In the genomic region with DNA sequence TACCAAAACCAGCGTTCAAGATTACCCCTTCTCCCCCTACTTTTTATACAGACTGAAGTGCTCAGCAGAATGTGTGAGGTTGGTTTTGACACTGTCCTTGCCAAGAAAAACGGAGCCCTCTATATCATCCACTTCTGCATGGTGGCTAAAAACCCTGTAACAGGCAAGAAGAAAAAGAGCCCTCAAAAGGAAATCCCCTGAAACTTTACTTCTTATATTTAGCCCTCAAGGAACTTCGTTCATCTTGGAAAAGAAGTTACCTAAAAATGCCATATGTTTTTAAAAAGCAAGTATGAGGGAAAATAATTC, we compare ENCODE assay signal across 16 cellular contexts.
A peak's percentile ranks its signal among the peaks of the same experiment; 100 is the strongest.
DNase-seq lines count a peak whose midpoint lies in the region; ATAC-seq, FAIRE-seq and TF ChIP-seq lines count a peak whose summit lies in the region.
"Had no signal": no experiment of that assay in that cellular context is flagged by ENCODE, and none has a peak within 500 bp of the region (broad histone marks: within the 10 kb centered on the region; RNA-seq: fewer than 3 reads in every experiment).

No MANE protein-coding gene starts in this region.

- no peak overlapping the region for H3K4me3 Mint-ChIP-seq in endothelial cell (ENCODE audit: unreplicated experiment)

- no peak for ATAC-seq in activated naive CD4-positive, alpha-beta T cell treated with anti-CD3 and anti-CD28 coated beads, Interleukin-2, amount 50 U/mL, for 72 hours
- no peak for ATAC-seq in K562

- POLR2A ChIA-PET in K562 (lab: Yijun Ruan, JAX), result no interaction called here

- H2AFZ ChIP-seq in K562 (ENCODE audit: low read depth, low read length), result no peak overlapping the region

- H3K4me3 ChIP-seq in K562 (no peak overlapping the region), muscle layer of colon (ENCODE audit: low read depth in 1 of 2, low read length in 2 of 2) (no peak overlapping the region), tibial artery (no peak overlapping the region)
- H3K4me3 ChIP-seq: adrenal gland, heart right ventricle, left ventricle myocardium inferior had no signal

- CTCF ChIA-PET in K562 (lab: Yijun Ruan, JAX; ENCODE audit: low intra/inter-chr PET ratio), result no interaction called here

- peaks cover 48% of the 10 kb centered on the region for H3K36me3 ChIP-seq in K562 (ENCODE audit: control insufficient read depth, insufficient read depth, low read length)
- H3K36me3 ChIP-seq in muscle layer of colon (ENCODE audit: insufficient read depth, low read length), result peaks cover 14% of the 10 kb centered on the region
- peaks cover 6 to 16% (median 13%) of the 10 kb centered on the region in 3 donors for H3K36me3 ChIP-seq in tibial artery
- H3K36me3 ChIP-seq: adrenal gland had no signal

- DNase-seq in activated naive CD4-positive, alpha-beta T cell treated with anti-CD3 and anti-CD28 coated beads, Interleukin-2, amount 50 U/mL, for 72 hours (ENCODE audit: low spot score in 2 of 2), result no peak
- DNase-seq in activated naive CD4-positive, alpha-beta T cell treated with Interleukin-2 at 50 U/mL for 16 hours, result no peak
- DNase-seq in K562 (ENCODE audit: extremely low read depth in 1 of 4, low spot score in 3 of 4) (no peak), tibial artery (no peak), AG08395 (ENCODE audit: low spot score) (no peak), endothelial cell (ENCODE audit: low spot score) (no peak), DMS53 treated with DMSO at 0.1 percent for 48 hours (lab: John Stamatoyannopoulos, UW; ENCODE audit: unreplicated experiment) (no peak)
- DNase-seq: adrenal gland; effector CD8-positive, alpha-beta T cell; heart right ventricle; left ventricle myocardium inferior; NCI-H2081; retina; T-helper 1 cell had no signal

- H3K36me3 Mint-ChIP-seq in activated naive CD4-positive, alpha-beta T cell treated with anti-CD3 and anti-CD28 coated beads, Interleukin-2, amount 50 U/mL, for 72 hours, result peaks cover 34% of the 10 kb centered on the region in 2 donors
- peaks cover 5% of the 10 kb centered on the region for H3K36me3 Mint-ChIP-seq in endothelial cell (ENCODE audit: low read depth, unreplicated experiment)

- H3K27me3 ChIP-seq in K562 (ENCODE audit: control insufficient read depth in 2 of 2, insufficient read depth in 2 of 2, low read length in 2 of 2) (no peaks in the 10 kb centered on the region), muscle layer of colon (ENCODE audit: control insufficient read depth in 1 of 2, insufficient read depth in 2 of 2, low read length in 2 of 2) (no peaks in the 10 kb centered on the region), tibial artery (no peaks in the 10 kb centered on the region)
- H3K27me3 ChIP-seq: adrenal gland, heart right ventricle had no signal

- TSS peak; percentile 8 for BruUV-seq in K562 (replicated peaks; lab: Mats Ljungman, UMichigan)

- H3K4me2 ChIP-seq in K562 (ENCODE audit: insufficient read depth, low read length), result no peak overlapping the region

- TF ChIP-seq RAD21 in K562 (CRISPR knock-in tag; conservative IDR thresholded peaks at IDR 0.05 in 1 of 2, IDR thresholded peaks at IDR 0.05 in 1 of 2), result no peak

- H3K4me1 ChIP-seq in K562 (replicated peaks in 1 of 2; ENCODE audit: control insufficient read depth in 2 of 2, insufficient read depth in 2 of 2, low read length in 2 of 2) (no peaks in the 10 kb centered on the region), muscle layer of colon (ENCODE audit: insufficient read depth, low read length) (peaks cover 80% of the 10 kb centered on the region), tibial artery (peaks cover 0 to 99% (median 43%) of the 10 kb centered on the region in 4 donors)
- H3K4me1 ChIP-seq: adrenal gland had no signal

- 63% methylated on average over 3 of the region's 3 CpGs for WGBS in K562 (ENCODE audit: insufficient coverage, low coverage, missing lambda C conversion rate)

- no peaks in the 10 kb centered on the region for H3K9me1 ChIP-seq in K562 (ENCODE audit: control insufficient read depth, insufficient read depth, low read length)

- no peak for TF ChIP-seq CTCF in K562 (IDR thresholded peaks at IDR 0.05 in 2 of 3, conservative IDR thresholded peaks at IDR 0.05 in 1 of 3; ENCODE audit: insufficient read depth in 2 of 3, low read depth in 1 of 3, low read length in 3 of 3)
- no peak for TF ChIP-seq CTCF in tibial artery (IDR thresholded peaks at IDR 0.05)
- TF ChIP-seq CTCF in endothelial cell (IDR thresholded peaks at IDR 0.05; ENCODE audit: unreplicated experiment), result no peak

- H3K9me3 Mint-ChIP-seq in activated naive CD4-positive, alpha-beta T cell treated with anti-CD3 and anti-CD28 coated beads, Interleukin-2, amount 50 U/mL, for 72 hours, result no peaks in the 10 kb centered on the region
- no peaks in the 10 kb centered on the region for H3K9me3 Mint-ChIP-seq in endothelial cell (ENCODE audit: unreplicated experiment)

- FAIRE-seq in K562 (lab: Jason Lieb, UNC), result no peak
- FAIRE-seq: urothelium cell line had no signal

- no peak overlapping the region for H3K27ac ChIP-seq in K562 (ENCODE audit: extremely low read depth, low read depth, low read length)
- peak overlapping the region; percentile 64 for H3K27ac ChIP-seq in muscle layer of colon (ENCODE audit: low read depth, low read length)
- H3K27ac ChIP-seq in tibial artery, result peak overlapping the region; percentile 59 to 61
- H3K27ac ChIP-seq: adrenal gland, left ventricle myocardium inferior had no signal

- in situ Hi-C loops in K562 (cut with MboI), result no loop called here

- no peak for TF ChIP-seq POLR2A in K562 (conservative IDR thresholded peaks at IDR 0.05)

- no peaks in the 10 kb centered on the region for H4K20me1 ChIP-seq in K562 (replicated peaks; ENCODE audit: control insufficient read depth, insufficient read depth, low read length)

- H3K4me1 Mint-ChIP-seq in endothelial cell (ENCODE audit: unreplicated experiment), result peaks cover 14% of the 10 kb centered on the region

- H3K9ac ChIP-seq in K562 (ENCODE audit: insufficient read depth in 1 of 2, low read depth in 2 of 2, low read length in 2 of 2), result no peak overlapping the region
- H3K9ac ChIP-seq in muscle layer of colon (ENCODE audit: low read length), result peak overlapping the region; percentile 37

- H3K9me3 ChIP-seq in K562 (replicated peaks; ENCODE audit: control insufficient read depth, insufficient read depth, low read depth, low read length) (no peaks in the 10 kb centered on the region), muscle layer of colon (ENCODE audit: low read length) (no peaks in the 10 kb centered on the region), tibial artery (no peaks in the 10 kb centered on the region)
- H3K9me3 ChIP-seq: adrenal gland, heart right ventricle, left ventricle myocardium inferior had no signal

- H3K79me2 ChIP-seq in K562 (ENCODE audit: control insufficient read depth, insufficient read depth, low read length), result no peaks in the 10 kb centered on the region; the same call in 2 of the 3 replicates

- intact Hi-C loops in K562 (cut with micrococcal nuclease) (no loop called here), tibial artery (cut with DNase I; ENCODE audit: low total_unique reads) (no loop called here)

- no peaks in the 10 kb centered on the region for H3K27me3 Mint-ChIP-seq in endothelial cell (ENCODE audit: unreplicated experiment)

- peak overlapping the region; percentile 16 to 84 for H3K27ac Mint-ChIP-seq in activated naive CD4-positive, alpha-beta T cell treated with anti-CD3 and anti-CD28 coated beads, Interleukin-2, amount 50 U/mL, for 72 hours
- H3K27ac Mint-ChIP-seq in endothelial cell (ENCODE audit: unreplicated experiment), result no peak overlapping the region

- TF ChIP-seq EP300 in K562 (IDR thresholded peaks at IDR 0.05; ENCODE audit: low read length), result no peak

TF ChIP-seq in K562, 482 proteins besides CTCF, POLR2A, EP300 and RAD21:
- no peak for TF ChIP-seq POLR2G (IDR thresholded peaks at IDR 0.05; ENCODE audit: low read depth, low read length)
- TF ChIP-seq FUS (optimal IDR thresholded peaks at IDR 0.05; ENCODE audit: low read depth, low read length), result no peak
- TF ChIP-seq RFX5 (IDR thresholded peaks at IDR 0.05; ENCODE audit: low read depth, low read length), result no peak
- no peak for TF ChIP-seq ZFP1 (CRISPR knock-in tag; IDR thresholded peaks at IDR 0.05)
